ENCODE assay signal across 1 cellular context in genomic region chr6:96926425-96926824, GRCh38.
TF ChIP-seq lines count a peak whose summit lies in the region.

No MANE protein-coding gene starts in this region.

TF ChIP-seq in K562, 482 proteins besides CTCF, POLR2A, EP300 and RAD21 (continued from another document and continues in another):
- TF ChIP-seq UBTF (IDR thresholded peaks at IDR 0.05; ENCODE audit: borderline replicate concordance in 1 of 2, low read depth in 2 of 2, low read length in 2 of 2) (no peak), MAFF (IDR thresholded peaks at IDR 0.05; ENCODE audit: low read length) (no peak), RBM22 (IDR thresholded peaks at IDR 0.05; ENCODE audit: low read depth, low read length, poor library complexity, severe bottlenecking) (no peak), ZNF184 (CRISPR knock-in tag; IDR thresholded peaks at IDR 0.05) (no peak), POU5F1 (IDR thresholded peaks at IDR 0.05; ENCODE audit: borderline replicate concordance, low read depth, low read length, partially characterized antibody) (no peak), HDAC6 (IDR thresholded peaks at IDR 0.05; ENCODE audit: low read depth, low read length) (no peak), TFE3 (CRISPR knock-in tag; IDR thresholded peaks at IDR 0.05) (no peak), SRSF1 (IDR thresholded peaks at IDR 0.05; ENCODE audit: low read depth, low read length) (no peak), ZFP1 (CRISPR knock-in tag; IDR thresholded peaks at IDR 0.05) (no peak), SMARCE1 (IDR thresholded peaks at IDR 0.05) (peak; percentile 76), MCM3 (IDR thresholded peaks at IDR 0.05) (no peak), ZNF212 (CRISPR knock-in tag; IDR thresholded peaks at IDR 0.05) (no peak), CHAMP1 (IDR thresholded peaks at IDR 0.05) (no peak), GTF2F1 (IDR thresholded peaks at IDR 0.05; ENCODE audit: low read depth, low read length) (no peak), KHSRP (IDR thresholded peaks at IDR 0.05) (no peak), ZNF395 (CRISPR knock-in tag; IDR thresholded peaks at IDR 0.05) (no peak), ZNF77 (CRISPR knock-in tag; IDR thresholded peaks at IDR 0.05) (no peak), NFE2 (IDR thresholded peaks at IDR 0.05; ENCODE audit: low read depth) (no peak), CREB3L1 (IDR thresholded peaks at IDR 0.05; ENCODE audit: borderline replicate concordance, low read depth) (no peak), POLR2AphosphoS2 (IDR thresholded peaks at IDR 0.05; ENCODE audit: low read length) (no peak), ARID3A (IDR thresholded peaks at IDR 0.05; ENCODE audit: borderline replicate concordance, low read depth, low read length) (no peak), HLTF (IDR thresholded peaks at IDR 0.05) (0 out of 2 replicates have a peak, but pooled peaks have one; percentile 27), KDM4B (IDR thresholded peaks at IDR 0.05; ENCODE audit: borderline replicate concordance in 2 of 2, low read depth in 1 of 2) (no peak), RBM34 (IDR thresholded peaks at IDR 0.05; ENCODE audit: borderline replicate concordance, insufficient read depth, low read length) (no peak), LEF1 (IDR thresholded peaks at IDR 0.05) (peak; percentile 62), DACH1 (IDR thresholded peaks at IDR 0.05; ENCODE audit: partially characterized antibody) (no peak), ZBTB26 (CRISPR knock-in tag; IDR thresholded peaks at IDR 0.05) (no peak), ETV5 (CRISPR knock-in tag; IDR thresholded peaks at IDR 0.05; ENCODE audit: low read depth) (no peak), CCAR2 (IDR thresholded peaks at IDR 0.05; ENCODE audit: low read depth, low read length) (no peak), RBBP5 (IDR thresholded peaks at IDR 0.05; ENCODE audit: borderline replicate concordance, insufficient read depth, low read length, poor library complexity, severe bottlenecking) (no peak), ZSCAN29 (IDR thresholded peaks at IDR 0.05) (no peak), SREBF2 (CRISPR knock-in tag; IDR thresholded peaks at IDR 0.05) (no peak), THAP12 (CRISPR knock-in tag; IDR thresholded peaks at IDR 0.05) (no peak), HIVEP1 (CRISPR knock-in tag; IDR thresholded peaks at IDR 0.05) (no peak), FOXA3 (CRISPR knock-in tag; conservative IDR thresholded peaks at IDR 0.05 in 1 of 2, IDR thresholded peaks at IDR 0.05 in 1 of 2) (no peak), BCL6 (CRISPR knock-in tag; IDR thresholded peaks at IDR 0.05) (no peak), GTF2A2 (tag; IDR thresholded peaks at IDR 0.05) (no peak)
